1 cellular context compared by ENCODE assay signal in genomic region chr10:79310911-79311573, GRCh38.
TF ChIP-seq lines count a peak whose summit lies in the region.

No MANE protein-coding gene starts in this region.

TF ChIP-seq in H1, 55 proteins besides CTCF, POLR2A, EP300 and RAD21:
- TF ChIP-seq MAFK (IDR thresholded peaks at IDR 0.05; ENCODE audit: low read depth, low read length) (no peak), CBX5 (IDR thresholded peaks at IDR 0.05; ENCODE audit: low read depth, low read length) (no peak), BRCA1 (IDR thresholded peaks at IDR 0.05; ENCODE audit: low read depth, low read length) (no peak), SRF (IDR thresholded peaks at IDR 0.05; ENCODE audit: low read depth, low read length) (no peak), NRF1 (IDR thresholded peaks at IDR 0.05; ENCODE audit: low read depth, low read length) (no peak), GTF2F1 (IDR thresholded peaks at IDR 0.05; ENCODE audit: borderline replicate concordance, low read depth, low read length) (no peak), ZNF274 (IDR thresholded peaks at IDR 0.05; ENCODE audit: borderline replicate concordance, extremely low read depth, low read length) (no peak), MAX (IDR thresholded peaks at IDR 0.05) (no peak)
